ENCODE assay signal across 18 cellular contexts in genomic region chr17:78704594-78704993, GRCh38.
DNase-seq lines count a peak whose midpoint lies in the region; ATAC-seq and TF ChIP-seq lines count a peak whose summit lies in the region.
"Had no signal": no experiment of that assay in that cellular context is flagged by ENCODE, and none has a peak within 500 bp of the region (broad histone marks: within the 10 kb centered on the region; RNA-seq: fewer than 3 reads in every experiment).

No MANE protein-coding gene starts in this region.

- H3K4me1 Mint-ChIP-seq in chondrocyte (ENCODE audit: low read depth): peaks cover 53% of the 10 kb centered on the region
- H3K4me1 Mint-ChIP-seq in stimulated activated memory B cell treated with anti-CD40 and anti-IgM and Interleukin-4, amounts not matched to agents 10 μg/mL and 1 μg/mL and 100 μg/mL, for 72 hours: peaks cover 47% of the 10 kb centered on the region

- peak overlapping the region; percentile 92 for H3K27ac Mint-ChIP-seq in chondrocyte (ENCODE audit: unreplicated experiment)
- H3K27ac Mint-ChIP-seq in stimulated activated memory B cell treated with anti-CD40 and anti-IgM and Interleukin-4, amounts not matched to agents 10 μg/mL and 1 μg/mL and 100 μg/mL, for 72 hours: peak overlapping the region; percentile 90
- H3K27ac Mint-ChIP-seq: H9 had no signal

- BruUV-seq in mammary epithelial cell (replicated peaks; lab: Mats Ljungman, UMichigan): no TSS peak
- no TSS peak for BruUV-seq in PC-3 (replicated peaks; lab: Mats Ljungman, UMichigan)

- H3K9me3 Mint-ChIP-seq in chondrocyte (ENCODE audit: low read depth): no peaks in the 10 kb centered on the region
- H3K9me3 Mint-ChIP-seq in stimulated activated memory B cell treated with anti-CD40 and anti-IgM and Interleukin-4, amounts not matched to agents 10 μg/mL and 1 μg/mL and 100 μg/mL, for 72 hours: no peaks in the 10 kb centered on the region
- H3K9me3 Mint-ChIP-seq: activated CD4-positive, alpha-beta T cell treated with anti-CD3 and anti-CD28 coated beads, Interleukin-2, amount 10 ng/mL, durations not matched to agents 24 days and 14 days; H9 had no signal

- in situ Hi-C loops in mammary epithelial cell (cut with MboI; ENCODE audit: low sequenced_read_pairs in 2 of 2): loop anchor here in 1 of 2 donors (10.0 kb wide), 1 partner anchor 200 kb away; no protein-coding TSS in a partner anchor

- WGBS in mammary epithelial cell (ENCODE audit: low coverage, missing lambda C conversion rate): 100% methylated on average over 3 of the region's 3 CpGs
- 92 to 96% methylated on average over 3 of the region's 3 CpGs for WGBS in body of pancreas, 2 donors

- TF ChIP-seq POLR2A in breast epithelium (IDR thresholded peaks at IDR 0.05) (no peak), body of pancreas (IDR thresholded peaks at IDR 0.05) (no peak)

- no peaks in the 10 kb centered on the region for H3K27me3 Mint-ChIP-seq in chondrocyte (ENCODE audit: low read depth)
- H3K27me3 Mint-ChIP-seq in stimulated activated memory B cell treated with anti-CD40 and anti-IgM and Interleukin-4, amounts not matched to agents 10 μg/mL and 1 μg/mL and 100 μg/mL, for 72 hours: no peaks in the 10 kb centered on the region
- H3K27me3 Mint-ChIP-seq: activated CD4-positive, alpha-beta T cell treated with anti-CD3 and anti-CD28 coated beads, Interleukin-2, amount 10 ng/mL, durations not matched to agents 24 days and 14 days had no signal

- H3K27ac ChIP-seq in mammary epithelial cell (ENCODE audit: insufficient read depth, low read depth, low read length) (peak overlapping the region; percentile 88), breast epithelium (no peak overlapping the region), PC-3 (ENCODE audit: low read length) (peak overlapping the region; percentile 66; the same call in 1 of the 2 replicates), body of pancreas (no peak overlapping the region)

- intact Hi-C loops in mammary epithelial cell (cut with micrococcal nuclease) (no loop called here), breast epithelium (cut with DNase I; ENCODE audit: low total_unique reads) (loop anchor here (10.0 kb wide), 1 partner anchor 210 kb away; no protein-coding TSS in a partner anchor), PC-3 (cut with micrococcal nuclease) (no loop called here), body of pancreas (cut with DNase I) (no loop called here)

- TF ChIP-seq CTCF in mammary epithelial cell (conservative IDR thresholded peaks at IDR 0.05 in 1 of 2, IDR thresholded peaks at IDR 0.05 in 1 of 2; ENCODE audit: extremely low read depth in 1 of 2, insufficient read depth in 1 of 2, low read depth in 1 of 2, low read length in 2 of 2) (no peak), breast epithelium (IDR thresholded peaks at IDR 0.05) (no peak), PC-3 (conservative IDR thresholded peaks at IDR 0.05; ENCODE audit: low read depth, low read length) (no peak), chondrocyte (IDR thresholded peaks at IDR 0.05) (no peak), body of pancreas (IDR thresholded peaks at IDR 0.05) (no peak)

- ATAC-seq in PC-3 (no peak), SK-N-SH treated with all-trans-retinoic acid at 6 μM for 48 hours (no peak), GM19452 (IDR thresholded peaks at IDR 0.05; ENCODE audit: unreplicated experiment) (no peak), body of pancreas (no peak)
- ATAC-seq in stimulated activated memory B cell treated with anti-CD40 and anti-IgM and Interleukin-4, amounts not matched to agents 10 μg/mL and 1 μg/mL and 100 μg/mL, for 72 hours: no peak
- ATAC-seq: left colon had no signal

- H3K79me2 ChIP-seq in mammary epithelial cell (ENCODE audit: insufficient read depth, low read length) (peaks cover 23% of the 10 kb centered on the region), PC-3 (ENCODE audit: low read length) (no peaks in the 10 kb centered on the region)

- CTCF ChIA-PET in mammary epithelial cell (lab: Charles Lee; ENCODE audit: low non-redundant PET): no interaction called here
- CTCF ChIA-PET in PC-3 (lab: Charles Lee): no interaction called here

- no peak overlapping the region for H3K4me3 Mint-ChIP-seq in chondrocyte (ENCODE audit: unreplicated experiment)
- no peak overlapping the region for H3K4me3 Mint-ChIP-seq in stimulated activated memory B cell treated with anti-CD40 and anti-IgM and Interleukin-4, amounts not matched to agents 10 μg/mL and 1 μg/mL and 100 μg/mL, for 72 hours
- H3K4me3 Mint-ChIP-seq: activated CD4-positive, alpha-beta T cell treated with anti-CD3 and anti-CD28 coated beads, Interleukin-2, amount 10 ng/mL, durations not matched to agents 24 days and 14 days; H9 had no signal

- dilution Hi-C loops in mammary epithelial cell (cut with HindIII; ENCODE audit: low sequenced_read_pairs): no loop called here

- H3K36me3 Mint-ChIP-seq in chondrocyte (ENCODE audit: low read depth): peaks cover 17% of the 10 kb centered on the region
- peaks cover 63% of the 10 kb centered on the region for H3K36me3 Mint-ChIP-seq in stimulated activated memory B cell treated with anti-CD40 and anti-IgM and Interleukin-4, amounts not matched to agents 10 μg/mL and 1 μg/mL and 100 μg/mL, for 72 hours

- POLR2A ChIA-PET in PC-3 (lab: Charles Lee; ENCODE audit: unreplicated experiment): interaction anchor here (0.6 kb wide), 1 partner anchor 185 kb away, joined by 3 read pairs; no protein-coding TSS in a partner anchor

- H3K9ac ChIP-seq in mammary epithelial cell (ENCODE audit: insufficient read depth, low read length) (no peak overlapping the region), PC-3 (ENCODE audit: low read length) (no peak overlapping the region)
- H3K9ac ChIP-seq: SK-N-SH had no signal

- DNase-seq in mammary epithelial cell: peak; percentile 27
- no peak for DNase-seq in breast epithelium (ENCODE audit: low spot score in 2 of 2)
- DNase-seq in PC-3: peak; percentile 34
- no peak for DNase-seq in chondrocyte (ENCODE audit: low spot score)
- DNase-seq in body of pancreas: no peak
- DNase-seq: activated CD4-positive, alpha-beta T cell treated with anti-CD3 and anti-CD28 coated beads, Interleukin-2, amount 10 ng/mL, durations not matched to agents 24 days and 14 days; activated CD8-positive, alpha-beta memory T cell treated with anti-CD3 and anti-CD28 coated beads, Interleukin-2, amount 50 U/mL, for 4 hours; activated effector memory CD4-positive, alpha-beta T cell treated with Interleukin-2 at 50 U/mL for 16 hours; H9; left colon; NCI-H1105; NCI-H1930; occipital lobe; T-helper 2 cell had no signal

- H3K9me2 ChIP-seq in PC-3 (replicated peaks; ENCODE audit: low read length): no peaks in the 10 kb centered on the region
- H3K9me2 ChIP-seq: SK-N-SH had no signal

- no peak overlapping the region for H3K4me2 ChIP-seq in mammary epithelial cell (ENCODE audit: insufficient read depth, low read depth, low read length)
- H3K4me2 ChIP-seq in PC-3 (ENCODE audit: low read length): no peak overlapping the region
- H3K4me2 ChIP-seq: SK-N-SH had no signal

- H3K36me3 ChIP-seq in mammary epithelial cell (ENCODE audit: insufficient read depth, low read length) (peaks cover 6% of the 10 kb centered on the region), breast epithelium (no peaks in the 10 kb centered on the region), PC-3 (ENCODE audit: low read depth, low read length) (peaks cover 16% of the 10 kb centered on the region; the same call in 1 of the 2 replicates), body of pancreas (replicated peaks in 1 of 2; ENCODE audit: insufficient read depth in 1 of 2, low read depth in 2 of 2) (peaks cover 11 to 16% of the 10 kb centered on the region in 2 donors)

- no peaks in the 10 kb centered on the region for H4K20me1 ChIP-seq in mammary epithelial cell (ENCODE audit: insufficient read depth, low read length)
- no peaks in the 10 kb centered on the region for H4K20me1 ChIP-seq in PC-3 (ENCODE audit: low read length)

- H2AFZ ChIP-seq in mammary epithelial cell (ENCODE audit: low read depth, low read length) (no peak overlapping the region), PC-3 (ENCODE audit: low read length) (no peak overlapping the region)

- no peak overlapping the region for H3K4me3 ChIP-seq in mammary epithelial cell (replicated peaks in 1 of 3; ENCODE audit: insufficient read depth in 1 of 3, low read depth in 2 of 3, low read length in 3 of 3)
- H3K4me3 ChIP-seq in breast epithelium: no peak overlapping the region
- no peak overlapping the region for H3K4me3 ChIP-seq in PC-3 (ENCODE audit: low read length)
- H3K4me3 ChIP-seq in body of pancreas: no peak overlapping the region

- no peaks in the 10 kb centered on the region for H3K9me3 ChIP-seq in mammary epithelial cell (replicated peaks; ENCODE audit: insufficient read depth, low read length)
- no peaks in the 10 kb centered on the region for H3K9me3 ChIP-seq in breast epithelium
- H3K9me3 ChIP-seq in PC-3 (ENCODE audit: low read length): no peaks in the 10 kb centered on the region
- H3K9me3 ChIP-seq in body of pancreas: no peaks in the 10 kb centered on the region
- H3K9me3 ChIP-seq: SK-N-SH had no signal

- H3K4me1 ChIP-seq in mammary epithelial cell (ENCODE audit: insufficient read depth, low read length) (peaks cover 27% of the 10 kb centered on the region), breast epithelium (no peaks in the 10 kb centered on the region), PC-3 (ENCODE audit: insufficient read depth, low read length) (peaks cover 32% of the 10 kb centered on the region), body of pancreas (peaks cover 8% of the 10 kb centered on the region)

- H3K27me3 ChIP-seq in mammary epithelial cell (ENCODE audit: insufficient read depth, low read length): no peaks in the 10 kb centered on the region
- no peaks in the 10 kb centered on the region for H3K27me3 ChIP-seq in breast epithelium
- no peaks in the 10 kb centered on the region for H3K27me3 ChIP-seq in PC-3 (ENCODE audit: low read length)
- no peaks in the 10 kb centered on the region for H3K27me3 ChIP-seq in body of pancreas

- peaks cover 8% of the 10 kb centered on the region for H3F3A ChIP-seq in PC-3 (ENCODE audit: low read length, unreplicated experiment)

TF ChIP-seq in SK-N-SH treated with all-trans-retinoic acid at 6 μM for 48 hours, 23 proteins besides CTCF, POLR2A, EP300 and RAD21 (continues in another document):
- TF ChIP-seq TOX (CRISPR knock-in tag; IDR thresholded peaks at IDR 0.05; ENCODE audit: borderline replicate concordance): no peak

Comparison
In these comparisons a context has a peak if more than half of its experiments do, and no peak if none do; other contexts are left out.
1. DNase-seq: peak in mammary epithelial cell (single experiment) and PC-3 (single experiment); none in breast epithelium (0 of 2), chondrocyte (single experiment) and body of pancreas (0 of 4).
2. H3K27ac ChIP-seq: peak in mammary epithelial cell (single experiment) and PC-3 (single experiment); none in breast epithelium (0 of 2) and body of pancreas (0 of 4).